ENCODE assay signal across 19 cellular contexts in genomic region chr2:180670302-180671003, GRCh38.
DNase-seq lines count a peak whose midpoint lies in the region; ATAC-seq and TF ChIP-seq lines count a peak whose summit lies in the region.
"Had no signal": no experiment of that assay in that cellular context is flagged by ENCODE, and none has a peak within 500 bp of the region (broad histone marks: within the 10 kb centered on the region; RNA-seq: fewer than 3 reads in every experiment).

No MANE protein-coding gene starts in this region.

- TF ChIP-seq POLR2A in upper lobe of left lung (IDR thresholded peaks at IDR 0.05): no peak

- intact Hi-C loops in Calu3 (cut with micrococcal nuclease; ENCODE audit: unreplicated experiment): loop anchor here (10.0 kb wide), 1 partner anchor 546 kb away; no protein-coding TSS in a partner anchor

- H3K4me3 ChIP-seq in RWPE2 (ENCODE audit: severe bottlenecking): no peak overlapping the region
- no peak overlapping the region for H3K4me3 ChIP-seq in fibroblast of villous mesenchyme (ENCODE audit: low read depth, low read length)
- H3K4me3 ChIP-seq in upper lobe of left lung: no peak overlapping the region
- H3K4me3 ChIP-seq: MG63, PC-9 had no signal

- H3K9me3 ChIP-seq in RWPE2 (ENCODE audit: severe bottlenecking) (no peaks in the 10 kb centered on the region), upper lobe of left lung (no peaks in the 10 kb centered on the region)
- H3K9me3 ChIP-seq: MG63 had no signal

- no peak overlapping the region for H3K27ac Mint-ChIP-seq in Calu3 (ENCODE audit: unreplicated experiment)
- H3K27ac Mint-ChIP-seq: CD4-positive, alpha-beta memory T cell had no signal

- 82 to 87% methylated on average over 4 of the region's 4 CpGs for WGBS in upper lobe of left lung, 2 donors

- peak; percentile 46; the same call in 1 of the 3 replicates for ATAC-seq in RWPE2 (ENCODE audit: low read depth)
- ATAC-seq in upper lobe of left lung (ENCODE audit: low FRiP score in 2 of 2): no peak
- ATAC-seq: HCT116 had no signal

- H3K27me3 ChIP-seq in RWPE2 (ENCODE audit: insufficient read depth, poor library complexity, severe bottlenecking): no peaks in the 10 kb centered on the region
- H3K27me3 ChIP-seq in upper lobe of left lung: no peaks in the 10 kb centered on the region
- H3K27me3 ChIP-seq: MG63 had no signal

- H3K4me3 Mint-ChIP-seq in Calu3 (ENCODE audit: low read depth, unreplicated experiment): no peak overlapping the region
- H3K4me3 Mint-ChIP-seq: CD4-positive, alpha-beta memory T cell had no signal

- CTCF ChIA-PET in Calu3 (lab: Charles Lee): no interaction called here

- no peak for TF ChIP-seq CTCF in RWPE2 (IDR thresholded peaks at IDR 0.05; ENCODE audit: poor library complexity, severe bottlenecking)
- TF ChIP-seq CTCF in fibroblast of villous mesenchyme (IDR thresholded peaks at IDR 0.05; ENCODE audit: insufficient read depth, low read depth, low read length): no peak
- TF ChIP-seq CTCF in upper lobe of left lung (IDR thresholded peaks at IDR 0.05): no peak
- no peak for TF ChIP-seq CTCF in Calu3 (IDR thresholded peaks at IDR 0.05; ENCODE audit: unreplicated experiment)

- H3K27ac ChIP-seq in RWPE2 (ENCODE audit: poor library complexity, severe bottlenecking) (no peak overlapping the region), upper lobe of left lung (no peak overlapping the region)
- H3K27ac ChIP-seq: PC-9 had no signal

- TF ChIP-seq EP300 in upper lobe of left lung (IDR thresholded peaks at IDR 0.05): no peak

- H3K9me3 Mint-ChIP-seq in Calu3 (ENCODE audit: low read depth, unreplicated experiment): peaks cover 2% of the 10 kb centered on the region

- H3K36me3 Mint-ChIP-seq in Calu3 (ENCODE audit: insufficient read depth, unreplicated experiment): no peaks in the 10 kb centered on the region
- H3K36me3 Mint-ChIP-seq: CD4-positive, alpha-beta memory T cell had no signal

- BruUV-seq in Calu3 (replicated peaks; lab: Mats Ljungman, UMichigan): no TSS peak

- peak; percentile 51 for DNase-seq in NCI-H69 (lab: John Stamatoyannopoulos, UW)
- DNase-seq in RWPE2 (ENCODE audit: low spot score): no peak
- peak; percentile 19 for DNase-seq in fibroblast of villous mesenchyme (ENCODE audit: low read depth)
- DNase-seq in renal cortical epithelial cell (ENCODE audit: low read depth): peak; percentile 24
- no peak for DNase-seq in upper lobe of left lung
- no peak for DNase-seq in Calu3
- DNase-seq in activated CD4-positive, alpha-beta T cell treated with anti-CD3 and anti-CD28 coated beads for 1 hour: no peak
- DNase-seq: C1 segment of cervical spinal cord; CD4-positive, alpha-beta memory T cell; COR-L47; KBM-7; MG63; NCI-H1694 treated with DMSO at 0.1 percent for 48 hours; NCI-H2081; NCI-H2227 treated with DMSO at 0.1 percent for 48 hours; PC-9; Right ventricle myocardium superior; T-helper 1 cell had no signal

- H3K27me3 Mint-ChIP-seq in Calu3 (ENCODE audit: unreplicated experiment): no peaks in the 10 kb centered on the region

- H3K4me1 Mint-ChIP-seq in Calu3 (ENCODE audit: low read depth, unreplicated experiment): peaks cover 11% of the 10 kb centered on the region
- H3K4me1 Mint-ChIP-seq: CD4-positive, alpha-beta memory T cell had no signal

- H3K4me1 ChIP-seq in RWPE2 (ENCODE audit: insufficient read depth, poor library complexity, severe bottlenecking) (peaks cover 5% of the 10 kb centered on the region), upper lobe of left lung (no peaks in the 10 kb centered on the region)

- H3K36me3 ChIP-seq in RWPE2 (ENCODE audit: low read depth) (no peaks in the 10 kb centered on the region), upper lobe of left lung (no peaks in the 10 kb centered on the region)
- H3K36me3 ChIP-seq: MG63 had no signal

Comparison
In these comparisons a context has a peak if more than half of its experiments do, and no peak if none do; other contexts are left out.
1. DNase-seq: peak in NCI-H69 (single experiment), fibroblast of villous mesenchyme (single experiment) and renal cortical epithelial cell (single experiment); none in RWPE2 (single experiment), upper lobe of left lung (0 of 2), Calu3 (single experiment) and activated CD4-positive, alpha-beta T cell treated with anti-CD3 and anti-CD28 coated beads for 1 hour (single experiment).